ENCODE assay signal across 28 cellular contexts in the genomic region with DNA sequence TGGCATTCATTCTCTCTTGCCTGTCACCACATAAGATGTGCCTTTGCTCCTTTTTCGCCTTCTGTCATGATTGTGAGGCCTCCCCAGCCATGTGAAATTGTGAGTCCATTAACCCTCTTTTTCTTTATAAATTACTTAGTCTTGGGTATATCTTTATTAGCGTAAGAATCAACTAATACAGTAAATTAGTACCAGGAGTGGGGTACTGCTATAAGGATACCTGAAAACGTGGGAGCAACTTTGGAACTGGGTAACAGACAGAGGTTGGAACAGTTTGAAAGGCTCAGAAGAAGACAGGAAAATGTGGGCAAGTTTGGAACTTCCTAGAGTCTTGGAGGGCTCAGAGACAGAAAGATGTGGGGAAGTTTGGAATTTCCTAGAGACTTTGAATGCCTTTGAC. TPM values are rescaled to one million over a fixed set of nuclear protein-coding genes. Genes with fewer than 3 reads are reported as not detected.
"Had no signal": no experiment of that assay in that cellular context is flagged by ENCODE, and none has a peak within 500 bp of the region (broad histone marks: within the 10 kb centered on the region; RNA-seq: fewer than 3 reads in every experiment).

No MANE protein-coding gene starts in this region.

- H3K4me3 ChIP-seq: stomach, suprapubic skin, testis, thoracic aorta, thyroid gland, tibial artery, tibial nerve, transverse colon, upper lobe of left lung, upper lobe of right lung, uterus, vagina had no signal

- H3K36me3 Mint-ChIP-seq: stimulated activated effector memory CD8-positive, alpha-beta T cell treated with anti-CD3 and anti-CD28 coated beads, Interleukin-12 subunit alpha, Interleukin-12 subunit beta, amount 100 ng/mL, for 72 hours had no signal

- H3K27me3 ChIP-seq: testis, thyroid gland, tibial nerve, transverse colon, upper lobe of left lung, upper lobe of right lung, uterus, vagina had no signal

- H3K27me3 Mint-ChIP-seq: type B pancreatic cell had no signal

- ATAC-seq: stimulated activated effector memory CD8-positive, alpha-beta T cell treated with anti-CD3 and anti-CD28 coated beads, Interleukin-12 subunit alpha, Interleukin-12 subunit beta, amount 100 ng/mL, for 72 hours; stimulated activated memory B cell treated with anti-CD40 and anti-IgM and Interleukin-4, amounts not matched to agents 10 μg/mL and 1 μg/mL and 100 μg/mL, for 72 hours; stimulated activated naive CD8-positive, alpha-beta T cell treated with anti-CD3 and anti-CD28 coated beads, Interleukin-15, amount 100 ng/mL, for 72 hours; stimulated activated naive CD8-positive, alpha-beta T cell treated with anti-CD3 and anti-CD28 coated beads, Interleukin-15, Interleukin-2, amounts not matched to agents 100 U/mL and 50 U/mL, for 24 hours; upper lobe of right lung had no signal

- H3K36me3 ChIP-seq: stomach, suprapubic skin, thoracic aorta, thyroid gland, tibial artery, tibial nerve, transverse colon, upper lobe of left lung, upper lobe of right lung, uterus, vagina had no signal

- H3K9me3 ChIP-seq: testis, thyroid gland, upper lobe of right lung, uterus had no signal

- FAIRE-seq: urothelium cell line had no signal

- H3K27ac ChIP-seq: stomach, suprapubic skin, testis, thoracic aorta, thyroid gland, tibial artery, tibial nerve, transverse colon, upper lobe of left lung, upper lobe of right lung, uterus, vagina had no signal

- H3K4me1 Mint-ChIP-seq: stimulated activated effector memory CD8-positive, alpha-beta T cell treated with anti-CD3 and anti-CD28 coated beads, Interleukin-12 subunit alpha, Interleukin-12 subunit beta, amount 100 ng/mL, for 72 hours; stimulated activated memory B cell treated with anti-CD40 and anti-IgM and Interleukin-4, amounts not matched to agents 10 μg/mL and 1 μg/mL and 100 μg/mL, for 72 hours; stimulated activated naive CD8-positive, alpha-beta T cell treated with anti-CD3 and anti-CD28 coated beads, Interleukin-15, amount 100 ng/mL, for 72 hours had no signal

- DNase-seq: stimulated activated CD4-positive, alpha-beta T cell treated with anti-CD3 and anti-CD28 coated beads, Interleukin-2, amount 100 ng/mL, for 48 hours; stimulated activated CD4-positive, alpha-beta T cell treated with anti-CD3 and anti-CD28 coated beads, Interleukin-4, amount 100 ng/mL, for 1 hour; stimulated activated CD4-positive, alpha-beta T cell treated with anti-CD3 and anti-CD28 coated beads, Interleukin-4, amount 100 ng/mL, for 24 hours; stimulated activated CD4-positive, alpha-beta T cell treated with anti-CD3 and anti-CD28 coated beads, Interleukin-4, amount 100 ng/mL, for 4 hours; stimulated activated CD8-positive, alpha-beta memory T cell treated with anti-CD3 and anti-CD28 coated beads, Interleukin-4, amount 100 ng/mL, for 48 hours; stimulated activated naive CD4-positive, alpha-beta T cell; stimulated activated naive CD4-positive, alpha-beta T cell treated with Interleukin-2 at 50 U/mL for 16 hours; stimulated activated naive CD8-positive, alpha-beta T cell treated with anti-CD3 and anti-CD28 coated beads, Interleukin-15, amount 100 ng/mL, for 72 hours; stimulated activated naive CD8-positive, alpha-beta T cell treated with anti-CD3 and anti-CD28 coated beads, Interleukin-15, Interleukin-2, amounts not matched to agents 100 U/mL and 50 U/mL, for 24 hours; stomach; substantia nigra; testis; thyroid gland; tibial artery; transverse colon; trophoblast cell; upper lobe of left lung; upper lobe of right lung; uterus had no signal

- H3K4me1 ChIP-seq: stomach, suprapubic skin, testis, thyroid gland, tibial artery, tibial nerve, transverse colon, upper lobe of left lung, upper lobe of right lung, uterus, vagina had no signal

- H3K4me3 Mint-ChIP-seq: stimulated activated effector memory CD8-positive, alpha-beta T cell treated with anti-CD3 and anti-CD28 coated beads, Interleukin-12 subunit alpha, Interleukin-12 subunit beta, amount 100 ng/mL, for 72 hours; stimulated activated memory B cell treated with anti-CD40 and anti-IgM and Interleukin-4, amounts not matched to agents 10 μg/mL and 1 μg/mL and 100 μg/mL, for 72 hours; stimulated activated naive CD8-positive, alpha-beta T cell treated with anti-CD3 and anti-CD28 coated beads, Interleukin-15, amount 100 ng/mL, for 72 hours; stimulated activated naive CD8-positive, alpha-beta T cell treated with anti-CD3 and anti-CD28 coated beads, Interleukin-15, Interleukin-2, amounts not matched to agents 100 ng/mL and 50 ng/mL, for 24 hours; type B pancreatic cell had no signal

- H3K27ac Mint-ChIP-seq: stimulated activated effector memory CD8-positive, alpha-beta T cell treated with anti-CD3 and anti-CD28 coated beads, Interleukin-12 subunit alpha, Interleukin-12 subunit beta, amount 100 ng/mL, for 72 hours; stimulated activated memory B cell treated with anti-CD40 and anti-IgM and Interleukin-4, amounts not matched to agents 10 μg/mL and 1 μg/mL and 100 μg/mL, for 72 hours; stimulated activated naive CD8-positive, alpha-beta T cell treated with anti-CD3 and anti-CD28 coated beads, Interleukin-15, amount 100 ng/mL, for 72 hours; stimulated activated naive CD8-positive, alpha-beta T cell treated with anti-CD3 and anti-CD28 coated beads, Interleukin-15, Interleukin-2, amounts not matched to agents 100 ng/mL and 50 ng/mL, for 24 hours; type B pancreatic cell had no signal

RNA-seq across cellular contexts. Expression of gene RNF182, which starts 46.6 kb away (rescaled TPM):
- total RNA-seq: thoracic aorta, transverse colon had no signal
